In genomic region chr18:56217406-56217805, GRCh38 we compare ENCODE assay signal across 20 cellular contexts.
"Had no signal": no experiment of that assay in that cellular context is flagged by ENCODE, and none has a peak within 500 bp of the region (broad histone marks: within the 10 kb centered on the region; RNA-seq: fewer than 3 reads in every experiment).

No MANE protein-coding gene starts in this region.

- DNase-seq: effector memory CD8-positive, alpha-beta T cell; gastrocnemius medialis; islet precursor cell; mucosa of descending colon; naive thymus-derived CD8-positive, alpha-beta T cell; posterior cingulate gyrus; stimulated activated CD4-positive, alpha-beta T cell treated with anti-CD3 and anti-CD28 coated beads, Interleukin-2, amount 100 ng/mL, for 24 hours; stimulated activated CD4-positive, alpha-beta T cell treated with anti-CD3 and anti-CD28 coated beads, Interleukin-4, amount 100 ng/mL, for 4 hours; stimulated activated naive B cell treated with anti-CD40 and anti-IgM and Interleukin-4, amounts not matched to agents 10 μg/mL and 1 μg/mL and 100 μg/mL, for 72 hours; stimulated activated naive CD8-positive, alpha-beta T cell treated with anti-CD3 and anti-CD28 coated beads, Interleukin-15, amount 100 ng/mL, for 72 hours; substantia nigra; transverse colon had no signal

- H3K9me3 Mint-ChIP-seq: dendritic cell treated with granulocyte-macrophage colony-stimulating factor and Interleukin-4, amounts not matched to agents 40 ng/mL and 50 ng/mL, for 4 days; stimulated activated naive B cell treated with anti-CD40 and anti-IgM and Interleukin-4, amounts not matched to agents 10 μg/mL and 1 μg/mL and 100 μg/mL, for 72 hours; stimulated activated naive CD8-positive, alpha-beta T cell treated with anti-CD3 and anti-CD28 coated beads, Interleukin-15, amount 100 ng/mL, for 72 hours had no signal

- H3K27me3 Mint-ChIP-seq: dendritic cell treated with granulocyte-macrophage colony-stimulating factor and Interleukin-4, amounts not matched to agents 40 ng/mL and 50 ng/mL, for 4 days; effector memory CD8-positive, alpha-beta T cell; stimulated activated naive CD8-positive, alpha-beta T cell treated with anti-CD3 and anti-CD28 coated beads, Interleukin-15, amount 100 ng/mL, for 72 hours had no signal

- H3K27ac Mint-ChIP-seq: dendritic cell treated with granulocyte-macrophage colony-stimulating factor and Interleukin-4, amounts not matched to agents 40 ng/mL and 50 ng/mL, for 4 days; effector memory CD8-positive, alpha-beta T cell; naive thymus-derived CD8-positive, alpha-beta T cell; stimulated activated naive B cell treated with anti-CD40 and anti-IgM and Interleukin-4, amounts not matched to agents 10 μg/mL and 1 μg/mL and 100 μg/mL, for 72 hours; stimulated activated naive CD8-positive, alpha-beta T cell treated with anti-CD3 and anti-CD28 coated beads, Interleukin-15, amount 100 ng/mL, for 72 hours had no signal

- H3K9me3 ChIP-seq: esophagus muscularis mucosa, gastrocnemius medialis, thoracic aorta, transverse colon had no signal

- H3K4me3 ChIP-seq: esophagus muscularis mucosa, gastrocnemius medialis, mucosa of descending colon, skin epidermis, thoracic aorta, transverse colon had no signal

- H3K4me3 Mint-ChIP-seq: dendritic cell treated with granulocyte-macrophage colony-stimulating factor and Interleukin-4, amounts not matched to agents 40 ng/mL and 50 ng/mL, for 4 days; effector memory CD8-positive, alpha-beta T cell; naive thymus-derived CD8-positive, alpha-beta T cell; stimulated activated naive B cell treated with anti-CD40 and anti-IgM and Interleukin-4, amounts not matched to agents 10 μg/mL and 1 μg/mL and 100 μg/mL, for 72 hours; stimulated activated naive CD8-positive, alpha-beta T cell treated with anti-CD3 and anti-CD28 coated beads, Interleukin-15, amount 100 ng/mL, for 72 hours had no signal

- ATAC-seq: effector memory CD8-positive, alpha-beta T cell; gastrocnemius medialis; left lobe of liver; mucosa of descending colon; naive thymus-derived CD8-positive, alpha-beta T cell; sciatic nerve; stimulated activated naive B cell treated with anti-CD40 and anti-IgM and Interleukin-4, amounts not matched to agents 10 μg/mL and 1 μg/mL and 100 μg/mL, for 72 hours; stimulated activated naive CD8-positive, alpha-beta T cell treated with anti-CD3 and anti-CD28 coated beads, Interleukin-15, amount 100 ng/mL, for 72 hours had no signal

- H3K27ac ChIP-seq: epithelial cell of prostate, esophagus muscularis mucosa, gastrocnemius medialis, neutrophil, skin epidermis, thoracic aorta, transverse colon had no signal

- H3K27me3 ChIP-seq: esophagus muscularis mucosa, gastrocnemius medialis, neutrophil, transverse colon had no signal

- H3K4me1 ChIP-seq: gastrocnemius medialis, transverse colon had no signal

- H3K36me3 ChIP-seq: esophagus muscularis mucosa, gastrocnemius medialis, neutrophil, thoracic aorta, transverse colon had no signal

- H3K36me3 Mint-ChIP-seq: naive thymus-derived CD8-positive, alpha-beta T cell; stimulated activated naive B cell treated with anti-CD40 and anti-IgM and Interleukin-4, amounts not matched to agents 10 μg/mL and 1 μg/mL and 100 μg/mL, for 72 hours had no signal

- H3K4me1 Mint-ChIP-seq: naive thymus-derived CD8-positive, alpha-beta T cell; stimulated activated naive CD8-positive, alpha-beta T cell treated with anti-CD3 and anti-CD28 coated beads, Interleukin-15, amount 100 ng/mL, for 72 hours had no signal
